1 cellular context compared by ENCODE assay signal in the genomic region with DNA sequence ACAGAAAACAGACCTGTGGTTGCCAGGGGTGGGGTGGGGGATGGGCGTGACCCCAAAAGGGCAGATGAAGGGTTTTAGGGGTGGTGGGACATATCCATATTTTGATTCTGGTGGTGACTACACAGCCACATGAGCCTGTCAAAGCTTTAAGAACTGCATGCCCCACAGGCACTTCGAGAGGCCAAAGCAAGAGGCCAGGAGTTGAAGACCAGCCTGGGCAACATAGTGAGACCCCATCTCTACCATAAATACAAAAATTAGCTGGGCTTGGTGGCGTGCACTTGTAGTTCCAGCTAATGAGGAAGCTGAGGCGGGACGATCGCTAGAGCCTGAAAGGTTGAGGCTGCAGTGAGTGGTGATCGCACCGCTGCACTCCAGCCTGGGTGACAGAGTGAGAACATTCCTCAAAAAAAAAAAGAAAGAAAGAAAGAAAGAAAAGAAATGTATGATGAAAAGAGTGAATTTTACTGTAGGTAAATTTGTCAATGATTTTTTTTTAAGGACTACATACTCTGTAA.
TF ChIP-seq lines count a peak whose summit lies in the region.

No MANE protein-coding gene starts in this region.

TF ChIP-seq in IMR-90, 13 proteins besides CTCF, POLR2A, EP300 and RAD21:
- TF ChIP-seq RCOR1 (IDR thresholded peaks at IDR 0.05; ENCODE audit: insufficient replicate concordance, low read length) (no peak), SMC3 (IDR thresholded peaks at IDR 0.05; ENCODE audit: low read depth, low read length) (no peak), CHD1 (IDR thresholded peaks at IDR 0.05; ENCODE audit: low read depth, low read length) (no peak), BHLHE40 (IDR thresholded peaks at IDR 0.05; ENCODE audit: low read depth, low read length) (no peak), FOS (IDR thresholded peaks at IDR 0.05; ENCODE audit: low read depth, low read length) (no peak), MAZ (IDR thresholded peaks at IDR 0.05; ENCODE audit: borderline replicate concordance, low read depth, low read length) (no peak), MXI1 (IDR thresholded peaks at IDR 0.05; ENCODE audit: borderline replicate concordance, low read depth, low read length) (no peak), NFE2L2 (IDR thresholded peaks at IDR 0.05; ENCODE audit: low read depth, low read length) (no peak)
- TF ChIP-seq, protein P1, sequence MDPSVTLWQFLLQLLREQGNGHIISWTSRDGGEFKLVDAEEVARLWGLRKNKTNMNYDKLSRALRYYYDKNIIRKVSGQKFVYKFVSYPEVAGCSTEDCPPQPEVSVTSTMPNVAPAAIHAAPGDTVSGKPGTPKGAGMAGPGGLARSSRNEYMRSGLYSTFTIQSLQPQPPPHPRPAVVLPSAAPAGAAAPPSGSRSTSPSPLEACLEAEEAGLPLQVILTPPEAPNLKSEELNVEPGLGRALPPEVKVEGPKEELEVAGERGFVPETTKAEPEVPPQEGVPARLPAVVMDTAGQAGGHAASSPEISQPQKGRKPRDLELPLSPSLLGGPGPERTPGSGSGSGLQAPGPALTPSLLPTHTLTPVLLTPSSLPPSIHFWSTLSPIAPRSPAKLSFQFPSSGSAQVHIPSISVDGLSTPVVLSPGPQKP (IDR thresholded peaks at IDR 0.05; ENCODE audit: borderline replicate concordance, low read depth, low read length): no peak
